Comparison of ENCODE assay signal across 10 cellular contexts in genomic region chr3:55571913-55572312, GRCh38.
DNase-seq lines count a peak whose midpoint lies in the region; ATAC-seq and TF ChIP-seq lines count a peak whose summit lies in the region.
"Had no signal": no experiment of that assay in that cellular context is flagged by ENCODE, and none has a peak within 500 bp of the region (broad histone marks: within the 10 kb centered on the region; RNA-seq: fewer than 3 reads in every experiment).

No MANE protein-coding gene starts in this region.

- DNase-seq in choroid plexus epithelial cell (ENCODE audit: low read depth) (no peak), left colon (peak; percentile 33 to 48), testis (peak; percentile 55), COLO829 (ENCODE audit: low spot score) (no peak)
- no peak for DNase-seq in stimulated activated naive CD8-positive, alpha-beta T cell treated with anti-CD3 and anti-CD28 coated beads, Interleukin-15, Interleukin-2, amounts not matched to agents 100 U/mL and 50 U/mL, for 24 hours
- DNase-seq: amniotic stem cell had no signal

- H3K27me3 ChIP-seq in HUES48 (ENCODE audit: control insufficient read depth, insufficient read depth, low read length), result no peaks in the 10 kb centered on the region
- H3K27me3 ChIP-seq in testis, result no peaks in the 10 kb centered on the region
- H3K27me3 ChIP-seq: suprapubic skin had no signal

- WGBS in testis, 2 donors, result 47 to 76% methylated on average over 5 to 10 of the region's 10 CpGs

- no peaks in the 10 kb centered on the region for H3K9me3 ChIP-seq in HUES48 (ENCODE audit: control insufficient read depth, insufficient read depth, low read length)
- H3K9me3 ChIP-seq in testis, result no peaks in the 10 kb centered on the region
- H3K9me3 ChIP-seq: suprapubic skin had no signal

- intact Hi-C loops in left colon (cut with DNase I, micrococcal nuclease) (no loop called here), testis (cut with DNase I; ENCODE audit: low total_unique reads) (no loop called here)

- H3K4me3 ChIP-seq in HUES48 (ENCODE audit: low read depth, low read length) (no peak overlapping the region), choroid plexus epithelial cell (ENCODE audit: low read depth, low read length) (no peak overlapping the region), testis (no peak overlapping the region)
- H3K4me3 ChIP-seq: suprapubic skin had no signal

- peak overlapping the region; percentile 15; the same call in 1 of the 2 replicates for H3K9ac ChIP-seq in HUES48 (ENCODE audit: low read depth, low read length)

- H3K4me1 ChIP-seq in HUES48 (ENCODE audit: control insufficient read depth, insufficient read depth, low read length), result peaks cover 29% of the 10 kb centered on the region
- H3K4me1 ChIP-seq in testis, result no peaks in the 10 kb centered on the region

- H3K27ac ChIP-seq in HUES48 (ENCODE audit: low read depth, low read length), result peak overlapping the region; percentile 85
- no peak overlapping the region for H3K27ac ChIP-seq in testis
- H3K27ac ChIP-seq: suprapubic skin had no signal

- peak; percentile 15 for TF ChIP-seq CTCF in choroid plexus epithelial cell (conservative IDR thresholded peaks at IDR 0.05; ENCODE audit: low read depth, low read length)
- TF ChIP-seq CTCF in testis (IDR thresholded peaks at IDR 0.05), result no peak

- ATAC-seq in left colon, result peak; percentile 86
- ATAC-seq in HG03039 (IDR thresholded peaks at IDR 0.05; ENCODE audit: unreplicated experiment), result no peak
- no peak for ATAC-seq in HG02759 (IDR thresholded peaks at IDR 0.05; ENCODE audit: unreplicated experiment)
- ATAC-seq in stimulated activated naive CD8-positive, alpha-beta T cell treated with anti-CD3 and anti-CD28 coated beads, Interleukin-15, Interleukin-2, amounts not matched to agents 100 U/mL and 50 U/mL, for 24 hours, result no peak

- no peak for TF ChIP-seq POLR2A in testis (IDR thresholded peaks at IDR 0.05)

- H3K36me3 ChIP-seq in HUES48 (ENCODE audit: control insufficient read depth, insufficient read depth, low read length), result no peaks in the 10 kb centered on the region
- H3K36me3 ChIP-seq in testis (ENCODE audit: low read depth, missing control alignments), result no peaks in the 10 kb centered on the region
- H3K36me3 ChIP-seq: suprapubic skin had no signal

Comparison
In these comparisons a context has a peak if more than half of its experiments do, and no peak if none do; other contexts are left out.
1. DNase-seq: peak in left colon (2 of 2) and testis (single experiment); none in choroid plexus epithelial cell (single experiment), COLO829 (single experiment) and stimulated activated naive CD8-positive, alpha-beta T cell treated with anti-CD3 and anti-CD28 coated beads, Interleukin-15, Interleukin-2, amounts not matched to agents 100 U/mL and 50 U/mL, for 24 hours (single experiment).